Comparison of ENCODE assay signal across 1 cellular context in genomic region chr21:28746166-28746565, GRCh38.
TF ChIP-seq lines count a peak whose summit lies in the region.

No MANE protein-coding gene starts in this region.

TF ChIP-seq in IMR-90, 13 proteins besides CTCF, POLR2A, EP300 and RAD21:
- no peak for TF ChIP-seq MAZ (IDR thresholded peaks at IDR 0.05; ENCODE audit: borderline replicate concordance, low read depth, low read length)
- no peak for TF ChIP-seq NFE2L2 (IDR thresholded peaks at IDR 0.05; ENCODE audit: low read depth, low read length)
- no peak for TF ChIP-seq CEBPB (IDR thresholded peaks at IDR 0.05; ENCODE audit: low read depth, low read length)
- TF ChIP-seq BHLHE40 (IDR thresholded peaks at IDR 0.05; ENCODE audit: low read depth, low read length) = no peak
- no peak for TF ChIP-seq MAFK (IDR thresholded peaks at IDR 0.05; ENCODE audit: low read depth, low read length)
- TF ChIP-seq SMC3 (IDR thresholded peaks at IDR 0.05; ENCODE audit: low read depth, low read length) = no peak
- no peak for TF ChIP-seq FOS (IDR thresholded peaks at IDR 0.05; ENCODE audit: low read depth, low read length)
- no peak for TF ChIP-seq MXI1 (IDR thresholded peaks at IDR 0.05; ENCODE audit: borderline replicate concordance, low read depth, low read length)
- TF ChIP-seq ELK1 (IDR thresholded peaks at IDR 0.05; ENCODE audit: borderline replicate concordance, low read depth, low read length) = no peak
- TF ChIP-seq CHD1 (IDR thresholded peaks at IDR 0.05; ENCODE audit: low read depth, low read length) = no peak
- TF ChIP-seq RFX5 (IDR thresholded peaks at IDR 0.05; ENCODE audit: low read depth, low read length) = no peak
- no peak for TF ChIP-seq RCOR1 (IDR thresholded peaks at IDR 0.05; ENCODE audit: insufficient replicate concordance, low read length)
